18 cellular contexts compared by ENCODE assay signal in the genomic region with DNA sequence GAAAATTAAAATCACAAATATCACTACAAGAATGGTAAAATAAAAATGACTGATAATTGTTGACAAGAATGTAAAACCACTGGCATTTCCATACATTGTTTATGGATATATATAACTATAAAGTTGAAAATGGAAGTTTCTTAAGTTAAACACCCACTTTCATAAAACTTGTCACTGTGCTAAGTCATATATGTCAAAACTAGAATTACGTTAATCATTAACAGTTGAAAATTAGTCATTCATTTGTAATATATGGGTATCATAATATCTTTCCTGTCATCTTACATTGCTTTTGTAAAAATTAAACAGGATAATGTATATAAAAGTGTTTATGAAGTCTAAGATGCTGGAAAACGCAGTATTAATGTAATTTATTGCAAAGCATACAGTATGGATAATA.
DNase-seq lines count a peak whose midpoint lies in the region; ATAC-seq and TF ChIP-seq lines count a peak whose summit lies in the region.
"Had no signal": no experiment of that assay in that cellular context is flagged by ENCODE, and none has a peak within 500 bp of the region (broad histone marks: within the 10 kb centered on the region; RNA-seq: fewer than 3 reads in every experiment).

No MANE protein-coding gene starts in this region.

- no peak for TF ChIP-seq RAD21 in SK-N-SH (IDR thresholded peaks at IDR 0.05; ENCODE audit: low read length)

- 79% methylated on average over 2 of the region's 2 CpGs for WGBS in SK-N-SH (ENCODE audit: low lambda C conversion rate)
- 83 to 93% methylated on average over 2 of the region's 2 CpGs for WGBS in tibial nerve, 2 donors

- no peak for DNase-seq in SK-N-SH
- no peak for DNase-seq in activated T-cell treated with anti-CD3 and anti-CD28 coated beads for 4 hours
- no peak for DNase-seq in tibial nerve (ENCODE audit: low spot score in 2 of 2)
- DNase-seq in activated naive CD4-positive, alpha-beta T cell (lab: John Stamatoyannopoulos, UW), result no peak
- DNase-seq: activated CD4-positive, CD25-positive, alpha-beta regulatory T cell; AML-193; amygdala; effector memory CD8-positive, alpha-beta T cell; naive thymus-derived CD8-positive, alpha-beta T cell; NCI-H1694; NCI-H446 treated with DMSO at 0.1 percent for 48 hours; posterior cingulate gyrus; SIG-M5 had no signal

- TF ChIP-seq CTCF in OCI-LY3 (IDR thresholded peaks at IDR 0.05; ENCODE audit: low read depth, low read length), result no peak
- TF ChIP-seq CTCF in SK-N-SH (IDR thresholded peaks at IDR 0.05), result no peak
- no peak for TF ChIP-seq CTCF in tibial nerve (IDR thresholded peaks at IDR 0.05)

- H3K36me3 ChIP-seq in OCI-LY3 (replicated peaks; ENCODE audit: low read depth, low read length) (no peaks in the 10 kb centered on the region), SK-N-SH (replicated peaks in 1 of 2; ENCODE audit: control insufficient read depth in 1 of 2, insufficient read depth in 2 of 2, low read length in 1 of 2) (no peaks in the 10 kb centered on the region), tibial nerve (no peaks in the 10 kb centered on the region)

- H3K4me3 ChIP-seq in OCI-LY3 (ENCODE audit: low read length) (peak overlapping the region; percentile 19; the same call in 1 of the 2 replicates), SK-N-SH (ENCODE audit: low read depth in 2 of 2, low read length in 1 of 2) (no peak overlapping the region), tibial nerve (no peak overlapping the region)

- peak overlapping the region; percentile 66 for H3K27ac ChIP-seq in OCI-LY3 (ENCODE audit: low read length)
- no peak overlapping the region for H3K27ac ChIP-seq in SK-N-SH (ENCODE audit: low read depth in 2 of 2, low read length in 1 of 2)
- H3K27ac ChIP-seq in tibial nerve, result no peak overlapping the region

- peak overlapping the region; percentile 54 for H3K4me2 ChIP-seq in OCI-LY3 (ENCODE audit: low read length)
- no peak overlapping the region for H3K4me2 ChIP-seq in SK-N-SH

- CTCF ChIA-PET in SK-N-SH (lab: Yijun Ruan, JAX), result no interaction called here

- no peak for TF ChIP-seq EP300 in SK-N-SH (IDR thresholded peaks at IDR 0.05; ENCODE audit: borderline replicate concordance in 1 of 2, low read depth in 1 of 2, low read length in 1 of 2)
- no peak for TF ChIP-seq EP300 in tibial nerve (IDR thresholded peaks at IDR 0.05)

- H4K20me1 ChIP-seq in OCI-LY3 (ENCODE audit: insufficient read depth, low read length) (no peaks in the 10 kb centered on the region), SK-N-SH (ENCODE audit: insufficient read depth) (no peaks in the 10 kb centered on the region)

- no peaks in the 10 kb centered on the region for H3K79me2 ChIP-seq in OCI-LY3 (ENCODE audit: low read length)
- no peaks in the 10 kb centered on the region for H3K79me2 ChIP-seq in SK-N-SH (ENCODE audit: insufficient read depth)

- no peaks in the 10 kb centered on the region for H3K9me2 ChIP-seq in SK-N-SH

- H3K4me1 ChIP-seq in OCI-LY3 (ENCODE audit: low read length) (peaks cover 22% of the 10 kb centered on the region), SK-N-SH (ENCODE audit: control insufficient read depth in 1 of 2, insufficient read depth in 2 of 2, low read depth in 1 of 2, low read length in 1 of 2) (no peaks in the 10 kb centered on the region; a peak in 1 of 4 replicates), tibial nerve (no peaks in the 10 kb centered on the region)

- ATAC-seq in GM19023 (IDR thresholded peaks at IDR 0.05; ENCODE audit: unreplicated experiment) (peak; percentile 48), GM21619 (IDR thresholded peaks at IDR 0.05; ENCODE audit: unreplicated experiment) (peak; percentile 57), HG03095 (IDR thresholded peaks at IDR 0.05; ENCODE audit: unreplicated experiment) (peak; percentile 44)
- ATAC-seq: effector memory CD8-positive, alpha-beta T cell; HepG2; naive thymus-derived CD8-positive, alpha-beta T cell had no signal

- H3K9ac ChIP-seq in OCI-LY3 (ENCODE audit: low read length) (no peak overlapping the region), SK-N-SH (no peak overlapping the region)

- H3F3A ChIP-seq in SK-N-SH (replicated peaks; ENCODE audit: insufficient read depth), result no peaks in the 10 kb centered on the region

- H3K27me3 ChIP-seq in OCI-LY3 (ENCODE audit: low read depth, low read length), result no peaks in the 10 kb centered on the region
- no peaks in the 10 kb centered on the region for H3K27me3 ChIP-seq in SK-N-SH (ENCODE audit: insufficient read depth)
- H3K27me3 ChIP-seq in tibial nerve, result no peaks in the 10 kb centered on the region

- POLR2A ChIA-PET in SK-N-SH (lab: Yijun Ruan, JAX), result interaction anchor here (0.6 kb wide), 1 partner anchor 1921 kb away, joined by 3 read pairs; no protein-coding TSS in a partner anchor

- TF ChIP-seq POLR2A in tibial nerve (IDR thresholded peaks at IDR 0.05), result no peak

- H3K9me3 ChIP-seq in OCI-LY3 (ENCODE audit: insufficient read depth, low read length), result no peaks in the 10 kb centered on the region
- H3K9me3 ChIP-seq in SK-N-SH, result no peaks in the 10 kb centered on the region
- no peaks in the 10 kb centered on the region for H3K9me3 ChIP-seq in tibial nerve

- no peak overlapping the region for H2AFZ ChIP-seq in OCI-LY3 (ENCODE audit: low read depth, low read length)
- no peak overlapping the region for H2AFZ ChIP-seq in SK-N-SH (ENCODE audit: low read depth)

TF ChIP-seq in SK-N-SH, 30 proteins besides CTCF, POLR2A, EP300 and RAD21:
- TF ChIP-seq FOXM1 (IDR thresholded peaks at IDR 0.05; ENCODE audit: low read depth), result no peak
- TF ChIP-seq CHD2 (IDR thresholded peaks at IDR 0.05; ENCODE audit: low read length, partially characterized antibody), result no peak
- TF ChIP-seq TEAD4 (IDR thresholded peaks at IDR 0.05; ENCODE audit: borderline replicate concordance, insufficient read depth), result no peak
- TF ChIP-seq FOXJ3 (CRISPR knock-in tag; IDR thresholded peaks at IDR 0.05), result no peak
- TF ChIP-seq, protein P1, sequence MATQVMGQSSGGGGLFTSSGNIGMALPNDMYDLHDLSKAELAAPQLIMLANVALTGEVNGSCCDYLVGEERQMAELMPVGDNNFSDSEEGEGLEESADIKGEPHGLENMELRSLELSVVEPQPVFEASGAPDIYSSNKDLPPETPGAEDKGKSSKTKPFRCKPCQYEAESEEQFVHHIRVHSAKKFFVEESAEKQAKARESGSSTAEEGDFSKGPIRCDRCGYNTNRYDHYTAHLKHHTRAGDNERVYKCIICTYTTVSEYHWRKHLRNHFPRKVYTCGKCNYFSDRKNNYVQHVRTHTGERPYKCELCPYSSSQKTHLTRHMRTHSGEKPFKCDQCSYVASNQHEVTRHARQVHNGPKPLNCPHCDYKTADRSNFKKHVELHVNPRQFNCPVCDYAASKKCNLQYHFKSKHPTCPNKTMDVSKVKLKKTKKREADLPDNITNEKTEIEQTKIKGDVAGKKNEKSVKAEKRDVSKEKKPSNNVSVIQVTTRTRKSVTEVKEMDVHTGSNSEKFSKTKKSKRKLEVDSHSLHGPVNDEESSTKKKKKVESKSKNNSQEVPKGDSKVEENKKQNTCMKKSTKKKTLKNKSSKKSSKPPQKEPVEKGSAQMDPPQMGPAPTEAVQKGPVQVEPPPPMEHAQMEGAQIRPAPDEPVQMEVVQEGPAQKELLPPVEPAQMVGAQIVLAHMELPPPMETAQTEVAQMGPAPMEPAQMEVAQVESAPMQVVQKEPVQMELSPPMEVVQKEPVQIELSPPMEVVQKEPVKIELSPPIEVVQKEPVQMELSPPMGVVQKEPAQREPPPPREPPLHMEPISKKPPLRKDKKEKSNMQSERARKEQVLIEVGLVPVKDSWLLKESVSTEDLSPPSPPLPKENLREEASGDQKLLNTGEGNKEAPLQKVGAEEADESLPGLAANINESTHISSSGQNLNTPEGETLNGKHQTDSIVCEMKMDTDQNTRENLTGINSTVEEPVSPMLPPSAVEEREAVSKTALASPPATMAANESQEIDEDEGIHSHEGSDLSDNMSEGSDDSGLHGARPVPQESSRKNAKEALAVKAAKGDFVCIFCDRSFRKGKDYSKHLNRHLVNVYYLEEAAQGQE (IDR thresholded peaks at IDR 0.05; ENCODE audit: low read depth, low read length), result no peak
- no peak for TF ChIP-seq RXRA (IDR thresholded peaks at IDR 0.05; ENCODE audit: borderline replicate concordance, low read depth)
